8 cellular contexts compared by ENCODE assay signal in the genomic region with DNA sequence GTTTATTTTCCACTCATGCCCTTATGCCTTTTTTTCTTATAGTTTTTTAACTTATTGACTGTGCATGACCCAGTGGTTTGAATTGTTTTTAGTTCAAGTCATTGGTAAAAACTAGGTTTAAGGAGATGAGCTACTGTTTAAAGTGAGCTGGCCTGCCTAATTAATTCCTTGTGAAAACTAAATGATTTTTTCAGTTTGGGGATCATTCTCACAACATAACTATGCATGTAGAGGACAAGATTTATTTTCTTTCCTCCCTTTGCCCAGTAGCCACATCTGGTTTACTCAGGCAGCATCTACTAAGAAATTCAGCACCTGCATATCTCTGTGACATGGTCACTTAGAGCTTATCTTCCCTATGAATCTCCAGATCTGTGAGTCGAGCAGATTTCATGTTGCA. TPM values are rescaled to one million over a fixed set of nuclear protein-coding genes. Genes with fewer than 3 reads are reported as not detected.
DNase-seq lines count a peak whose midpoint lies in the region; ATAC-seq, FAIRE-seq and TF ChIP-seq lines count a peak whose summit lies in the region.

No MANE protein-coding gene starts in this region.

- H3K4me3 ChIP-seq in SK-N-MC (peak overlapping the region; percentile 82), fibroblast of lung (replicated peaks in 1 of 4; ENCODE audit: control extremely low read depth in 1 of 4, insufficient read depth in 1 of 4, low read depth in 3 of 4, low read length in 4 of 4) (peak overlapping the region; percentile 77 to 96 (median 86)), skeletal muscle cell (ENCODE audit: low read depth, low read length) (peak overlapping the region; percentile 82)

- H3K9me3 ChIP-seq in SK-N-MC (ENCODE audit: low read depth, low read length) = no peaks in the 10 kb centered on the region
- H3K9me3 ChIP-seq in fibroblast of lung (ENCODE audit: control insufficient read depth, insufficient read depth, low read depth, low read length) = no peaks in the 10 kb centered on the region

- H3K27ac ChIP-seq in SK-N-MC = no peak overlapping the region
- H3K27ac ChIP-seq in fibroblast of lung (ENCODE audit: insufficient read depth, low read length) = no peak overlapping the region

- peak overlapping the region; percentile 77 for H3K4me2 ChIP-seq in fibroblast of lung (ENCODE audit: extremely low read depth, insufficient read depth, low read length)

- intact Hi-C loops in posterior vena cava (cut with DNase I) = loop anchor here in 1 of 2 donors (10.0 kb wide), 1 partner anchor 829 kb away; no protein-coding TSS in a partner anchor
- intact Hi-C loops in posterior cingulate gyrus (cut with DNase I) = loop anchor here (10.0 kb wide), 2 partner anchors 329 to 431 kb away; partner anchors contain the start of genes NRBF2 and ZNF365

- H2AFZ ChIP-seq in fibroblast of lung (ENCODE audit: low read length) = no peak overlapping the region

- ATAC-seq in HG03095 (IDR thresholded peaks at IDR 0.05; ENCODE audit: unreplicated experiment) = no peak

- TF ChIP-seq CTCF in fibroblast of lung (conservative IDR thresholded peaks at IDR 0.05 in 1 of 2, IDR thresholded peaks at IDR 0.05 in 1 of 2; ENCODE audit: low read depth in 1 of 2, low read length in 2 of 2) = no peak

- H4K20me1 ChIP-seq in fibroblast of lung (ENCODE audit: control insufficient read depth, extremely low read depth, insufficient read depth, low read length) = no peaks in the 10 kb centered on the region

- peak overlapping the region; percentile 64 for H3K9ac ChIP-seq in SK-N-MC (ENCODE audit: insufficient read length)
- H3K9ac ChIP-seq in fibroblast of lung (ENCODE audit: insufficient read depth, low read length) = no peak overlapping the region

- DNase-seq in GM18507 (ENCODE audit: extremely low spot score, insufficient read length, low read depth) (no peak), SK-N-MC (ENCODE audit: low read depth, low spot score) (no peak), fibroblast of lung (ENCODE audit: low read depth in 2 of 2) (peak in 1 of 2 donors; percentile 32), skeletal muscle cell (ENCODE audit: low read depth) (no peak), inferior parietal cortex (ENCODE audit: extremely low spot score) (no peak), posterior vena cava (ENCODE audit: low spot score) (no peak), posterior cingulate gyrus (no peak)

- peaks cover 23% of the 10 kb centered on the region for H3K79me2 ChIP-seq in fibroblast of lung (ENCODE audit: control insufficient read depth, insufficient read depth, low read length)

- peak; percentile 45 for FAIRE-seq in GM18507 (lab: Jason Lieb, UNC)

- no peaks in the 10 kb centered on the region for H3K27me3 ChIP-seq in fibroblast of lung (ENCODE audit: control insufficient read depth, insufficient read depth, low read length)

- H3K4me1 ChIP-seq in fibroblast of lung (ENCODE audit: control insufficient read depth, extremely low read depth, insufficient read depth, low read length) = peaks cover 6% of the 10 kb centered on the region

- H3K36me3 ChIP-seq in SK-N-MC (ENCODE audit: insufficient read depth, low read length) (no peaks in the 10 kb centered on the region), fibroblast of lung (ENCODE audit: control insufficient read depth, insufficient read depth, low read length) (no peaks in the 10 kb centered on the region)

RNA-seq across cellular contexts. Expression of gene ADO, which starts 1.7 kb away (rescaled TPM):
- total RNA-seq in fibroblast of lung (20.6 and 23.9 TPM in 2 replicates), posterior vena cava (10 to 100 TPM; 16.4 to 20.7 TPM)
- polyA plus RNA-seq in fibroblast of lung = 12.5 and 13.2 TPM in 2 replicates
- 10.9 and 11.1 TPM in 2 replicates for polyA plus RNA-seq in fibroblast of lung (2012)
- 5.0 and 5.4 TPM in 2 replicates for polyA minus RNA-seq in fibroblast of lung (ENCODE audit: low replicate concordance)

RNA-seq across cellular contexts. Expression of gene EGR2, which starts 9.9 kb away (rescaled TPM):
- total RNA-seq in fibroblast of lung = 0.33 and 2.1 TPM in 2 replicates
- 0.08 and 0.21 TPM in 2 replicates for polyA plus RNA-seq in fibroblast of lung
- 0.09 and 0.40 TPM in 2 replicates for polyA plus RNA-seq in fibroblast of lung (2012)
- 0.37 TPM in 1 of 2 replicates, not detected in the other for polyA minus RNA-seq in fibroblast of lung (ENCODE audit: low replicate concordance)
- 1 to 10 TPM; 3.0 to 4.0 TPM for total RNA-seq in posterior vena cava
